ENCODE assay signal across 1 cellular context in genomic region chrX:136496768-136497555, GRCh38.
TF ChIP-seq lines count a peak whose summit lies in the region.

No MANE protein-coding gene starts in this region.

TF ChIP-seq in HEK293, 187 proteins besides CTCF, POLR2A, EP300 and RAD21 (continued from another document and continues in another):
- TF ChIP-seq ZNF558 (tag by site-specific recombination; IDR thresholded peaks at IDR 0.05) (no peak), SP3 (tag by site-specific recombination; IDR thresholded peaks at IDR 0.05) (peak; percentile 83), ZBTB7A (tag by site-specific recombination; IDR thresholded peaks at IDR 0.05; ENCODE audit: low read depth) (peak; percentile 44; the same call in 1 of the 2 replicates), ZFHX2 (tag by site-specific recombination; conservative IDR thresholded peaks at IDR 0.05) (peak; percentile 90), YY1 (tag by site-specific recombination; IDR thresholded peaks at IDR 0.05) (peak; percentile 65), ZFP41 (tag by site-specific recombination; IDR thresholded peaks at IDR 0.05; ENCODE audit: borderline replicate concordance) (no peak), ZNF26 (tag by site-specific recombination; IDR thresholded peaks at IDR 0.05) (no peak), ZNF157 (tag by site-specific recombination; IDR thresholded peaks at IDR 0.05) (no peak), ZEB2 (tag by site-specific recombination; IDR thresholded peaks at IDR 0.05) (peak; percentile 77), SP7 (tag by site-specific recombination; IDR thresholded peaks at IDR 0.05) (peak; percentile 55), KLF16 (tag by site-specific recombination; IDR thresholded peaks at IDR 0.05) (peak; percentile 85), ZNF274 (IDR thresholded peaks at IDR 0.05; ENCODE audit: low read length) (no peak), ZNF274 (tag by site-specific recombination; IDR thresholded peaks at IDR 0.05; ENCODE audit: borderline replicate concordance) (no peak), ZSCAN23 (tag by site-specific recombination; IDR thresholded peaks at IDR 0.05) (no peak), ZNF776 (tag by site-specific recombination; IDR thresholded peaks at IDR 0.05; ENCODE audit: borderline replicate concordance) (no peak), ZNF560 (tag by site-specific recombination; IDR thresholded peaks at IDR 0.05; ENCODE audit: borderline replicate concordance) (no peak), ZNF792 (tag by site-specific recombination; IDR thresholded peaks at IDR 0.05) (no peak), ZNF670 (tag by site-specific recombination; IDR thresholded peaks at IDR 0.05; ENCODE audit: low read depth) (no peak), ZNF76 (tag by site-specific recombination; IDR thresholded peaks at IDR 0.05; ENCODE audit: borderline replicate concordance, low read depth) (no peak), ZNF302 (tag by site-specific recombination; IDR thresholded peaks at IDR 0.05; ENCODE audit: low read depth) (no peak), ZNF214 (tag by site-specific recombination; IDR thresholded peaks at IDR 0.05; ENCODE audit: borderline replicate concordance) (no peak), ZNF362 (tag by site-specific recombination; IDR thresholded peaks at IDR 0.05) (no peak), ZNF18 (tag by site-specific recombination; IDR thresholded peaks at IDR 0.05) (no peak), ZNF830 (tag by site-specific recombination; IDR thresholded peaks at IDR 0.05; ENCODE audit: low read depth) (no peak), ZNF501 (tag by site-specific recombination; IDR thresholded peaks at IDR 0.05) (peak; percentile 27; the same call in 1 of the 2 replicates), ZSCAN30 (tag by site-specific recombination; IDR thresholded peaks at IDR 0.05) (no peak), ZNF654 (tag by site-specific recombination; IDR thresholded peaks at IDR 0.05; ENCODE audit: low read depth) (no peak), ZNF211 (tag by site-specific recombination; IDR thresholded peaks at IDR 0.05; ENCODE audit: low read depth) (no peak), ZNF561 (tag by site-specific recombination; IDR thresholded peaks at IDR 0.05; ENCODE audit: borderline replicate concordance) (no peak), ZBTB8A (tag by site-specific recombination; IDR thresholded peaks at IDR 0.05) (peak; percentile 79), BCL6B (tag by site-specific recombination; IDR thresholded peaks at IDR 0.05) (no peak), ZNF837 (tag by site-specific recombination; IDR thresholded peaks at IDR 0.05) (no peak), ZNF629 (tag by site-specific recombination; IDR thresholded peaks at IDR 0.05) (peak; percentile 72; the same call in 1 of the 2 replicates), ZNF335 (tag by site-specific recombination; conservative IDR thresholded peaks at IDR 0.05) (peak; percentile 5), ZSCAN18 (tag by site-specific recombination; IDR thresholded peaks at IDR 0.05) (no peak), ZNF843 (tag by site-specific recombination; IDR thresholded peaks at IDR 0.05) (no peak), ZSCAN5A (tag by site-specific recombination; IDR thresholded peaks at IDR 0.05) (no peak), OSR2 (tag by site-specific recombination; IDR thresholded peaks at IDR 0.05) (0 out of 2 replicates have a peak, but pooled peaks have one; percentile 11), KLF8 (tag by site-specific recombination; IDR thresholded peaks at IDR 0.05) (peak; percentile 83), ZNF426 (tag by site-specific recombination; IDR thresholded peaks at IDR 0.05) (no peak), EGR2 (tag by site-specific recombination; IDR thresholded peaks at IDR 0.05; ENCODE audit: low read depth) (peak; percentile 85), GLI4 (tag by site-specific recombination; IDR thresholded peaks at IDR 0.05) (no peak), ZNF423 (tag by site-specific recombination; IDR thresholded peaks at IDR 0.05) (peak; percentile 78), ZBTB6 (tag by site-specific recombination; IDR thresholded peaks at IDR 0.05) (no peak)
- TF ChIP-seq, protein P1, sequence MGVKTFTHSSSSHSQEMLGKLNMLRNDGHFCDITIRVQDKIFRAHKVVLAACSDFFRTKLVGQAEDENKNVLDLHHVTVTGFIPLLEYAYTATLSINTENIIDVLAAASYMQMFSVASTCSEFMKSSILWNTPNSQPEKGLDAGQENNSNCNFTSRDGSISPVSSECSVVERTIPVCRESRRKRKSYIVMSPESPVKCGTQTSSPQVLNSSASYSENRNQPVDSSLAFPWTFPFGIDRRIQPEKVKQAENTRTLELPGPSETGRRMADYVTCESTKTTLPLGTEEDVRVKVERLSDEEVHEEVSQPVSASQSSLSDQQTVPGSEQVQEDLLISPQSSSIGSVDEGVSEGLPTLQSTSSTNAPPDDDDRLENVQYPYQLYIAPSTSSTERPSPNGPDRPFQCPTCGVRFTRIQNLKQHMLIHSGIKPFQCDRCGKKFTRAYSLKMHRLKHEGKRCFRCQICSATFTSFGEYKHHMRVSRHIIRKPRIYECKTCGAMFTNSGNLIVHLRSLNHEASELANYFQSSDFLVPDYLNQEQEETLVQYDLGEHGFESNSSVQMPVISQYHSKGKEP (tag by site-specific recombination; IDR thresholded peaks at IDR 0.05), result no peak
- TF ChIP-seq, protein P2, sequence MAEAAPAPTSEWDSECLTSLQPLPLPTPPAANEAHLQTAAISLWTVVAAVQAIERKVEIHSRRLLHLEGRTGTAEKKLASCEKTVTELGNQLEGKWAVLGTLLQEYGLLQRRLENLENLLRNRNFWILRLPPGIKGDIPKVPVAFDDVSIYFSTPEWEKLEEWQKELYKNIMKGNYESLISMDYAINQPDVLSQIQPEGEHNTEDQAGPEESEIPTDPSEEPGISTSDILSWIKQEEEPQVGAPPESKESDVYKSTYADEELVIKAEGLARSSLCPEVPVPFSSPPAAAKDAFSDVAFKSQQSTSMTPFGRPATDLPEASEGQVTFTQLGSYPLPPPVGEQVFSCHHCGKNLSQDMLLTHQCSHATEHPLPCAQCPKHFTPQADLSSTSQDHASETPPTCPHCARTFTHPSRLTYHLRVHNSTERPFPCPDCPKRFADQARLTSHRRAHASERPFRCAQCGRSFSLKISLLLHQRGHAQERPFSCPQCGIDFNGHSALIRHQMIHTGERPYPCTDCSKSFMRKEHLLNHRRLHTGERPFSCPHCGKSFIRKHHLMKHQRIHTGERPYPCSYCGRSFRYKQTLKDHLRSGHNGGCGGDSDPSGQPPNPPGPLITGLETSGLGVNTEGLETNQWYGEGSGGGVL (tag by site-specific recombination; IDR thresholded peaks at IDR 0.05), result peak; percentile 45; the same call in 1 of the 2 replicates
- TF ChIP-seq, protein P3, sequence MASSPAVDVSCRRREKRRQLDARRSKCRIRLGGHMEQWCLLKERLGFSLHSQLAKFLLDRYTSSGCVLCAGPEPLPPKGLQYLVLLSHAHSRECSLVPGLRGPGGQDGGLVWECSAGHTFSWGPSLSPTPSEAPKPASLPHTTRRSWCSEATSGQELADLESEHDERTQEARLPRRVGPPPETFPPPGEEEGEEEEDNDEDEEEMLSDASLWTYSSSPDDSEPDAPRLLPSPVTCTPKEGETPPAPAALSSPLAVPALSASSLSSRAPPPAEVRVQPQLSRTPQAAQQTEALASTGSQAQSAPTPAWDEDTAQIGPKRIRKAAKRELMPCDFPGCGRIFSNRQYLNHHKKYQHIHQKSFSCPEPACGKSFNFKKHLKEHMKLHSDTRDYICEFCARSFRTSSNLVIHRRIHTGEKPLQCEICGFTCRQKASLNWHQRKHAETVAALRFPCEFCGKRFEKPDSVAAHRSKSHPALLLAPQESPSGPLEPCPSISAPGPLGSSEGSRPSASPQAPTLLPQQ (tag by site-specific recombination; IDR thresholded peaks at IDR 0.05), result peak; percentile 48; the same call in 1 of the 2 replicates
- TF ChIP-seq, protein P4, sequence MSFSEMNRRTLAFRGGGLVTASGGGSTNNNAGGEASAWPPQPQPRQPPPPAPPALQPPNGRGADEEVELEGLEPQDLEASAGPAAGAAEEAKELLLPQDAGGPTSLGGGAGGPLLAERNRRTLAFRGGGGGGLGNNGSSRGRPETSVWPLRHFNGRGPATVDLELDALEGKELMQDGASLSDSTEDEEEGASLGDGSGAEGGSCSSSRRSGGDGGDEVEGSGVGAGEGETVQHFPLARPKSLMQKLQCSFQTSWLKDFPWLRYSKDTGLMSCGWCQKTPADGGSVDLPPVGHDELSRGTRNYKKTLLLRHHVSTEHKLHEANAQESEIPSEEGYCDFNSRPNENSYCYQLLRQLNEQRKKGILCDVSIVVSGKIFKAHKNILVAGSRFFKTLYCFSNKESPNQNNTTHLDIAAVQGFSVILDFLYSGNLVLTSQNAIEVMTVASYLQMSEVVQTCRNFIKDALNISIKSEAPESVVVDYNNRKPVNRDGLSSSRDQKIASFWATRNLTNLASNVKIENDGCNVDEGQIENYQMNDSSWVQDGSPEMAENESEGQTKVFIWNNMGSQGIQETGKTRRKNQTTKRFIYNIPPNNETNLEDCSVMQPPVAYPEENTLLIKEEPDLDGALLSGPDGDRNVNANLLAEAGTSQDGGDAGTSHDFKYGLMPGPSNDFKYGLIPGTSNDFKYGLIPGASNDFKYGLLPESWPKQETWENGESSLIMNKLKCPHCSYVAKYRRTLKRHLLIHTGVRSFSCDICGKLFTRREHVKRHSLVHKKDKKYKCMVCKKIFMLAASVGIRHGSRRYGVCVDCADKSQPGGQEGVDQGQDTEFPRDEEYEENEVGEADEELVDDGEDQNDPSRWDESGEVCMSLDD (tag by site-specific recombination; IDR thresholded peaks at IDR 0.05), result no peak
